In the genomic region with DNA sequence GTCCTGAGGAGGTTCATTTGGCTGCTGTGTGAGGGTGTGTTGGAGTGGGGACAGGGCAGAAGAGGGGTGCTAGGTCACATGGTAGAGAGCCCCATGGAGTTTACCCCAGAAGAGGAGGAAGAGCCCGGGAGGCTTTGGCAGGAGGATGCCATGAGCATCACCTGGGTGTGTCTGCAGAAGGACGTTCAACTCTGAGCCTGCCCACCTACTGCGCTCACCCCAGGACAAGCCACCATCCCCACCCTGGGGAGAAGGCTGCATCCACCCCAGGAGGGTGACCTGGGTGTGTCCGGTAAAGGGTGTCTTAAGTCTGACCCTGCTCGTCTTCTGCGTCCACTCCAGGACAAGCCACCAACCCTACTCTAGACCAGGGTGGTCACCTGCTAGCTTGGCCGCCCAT, we compare ENCODE assay signal across 15 cellular contexts. TPM values are rescaled to one million over a fixed set of nuclear protein-coding genes. Genes with fewer than 3 reads are reported as not detected.
DNase-seq lines count a peak whose midpoint lies in the region; ATAC-seq and TF ChIP-seq lines count a peak whose summit lies in the region.
"Had no signal": no experiment of that assay in that cellular context is flagged by ENCODE, and none has a peak within 500 bp of the region (broad histone marks: within the 10 kb centered on the region; RNA-seq: fewer than 3 reads in every experiment).

No MANE protein-coding gene starts in this region.

- H3K4me3 ChIP-seq in spleen = no peak overlapping the region
- H3K4me3 ChIP-seq: GM12878, GM23248 had no signal

- no peak for TF ChIP-seq CTCF in spleen (IDR thresholded peaks at IDR 0.05 in 8 of 11, conservative IDR thresholded peaks at IDR 0.05 in 3 of 11)

- H3K9me3 Mint-ChIP-seq in stimulated activated naive CD8-positive, alpha-beta T cell treated with anti-CD3 and anti-CD28 coated beads, Interleukin-15, amount 100 ng/mL, for 72 hours = no peaks in the 10 kb centered on the region

- intact Hi-C loops in spleen (cut with DNase I; ENCODE audit: low total_unique reads) = no loop called here

- H3K27ac ChIP-seq in spleen = peak overlapping the region in 7 of 8 donors; percentile 58 to 89 (median 84)
- H3K27ac ChIP-seq: C4-2B, GM23248, HL-60 had no signal

- H3K27ac Mint-ChIP-seq in stimulated activated naive CD8-positive, alpha-beta T cell treated with anti-CD3 and anti-CD28 coated beads, Interleukin-15, amount 100 ng/mL, for 72 hours = no peak overlapping the region

- peaks cover 67% of the 10 kb centered on the region for H3K27me3 Mint-ChIP-seq in stimulated activated naive CD8-positive, alpha-beta T cell treated with anti-CD3 and anti-CD28 coated beads, Interleukin-15, amount 100 ng/mL, for 72 hours

- no peak for TF ChIP-seq POLR2A in spleen (IDR thresholded peaks at IDR 0.05)

- H3K4me3 Mint-ChIP-seq in stimulated activated naive CD8-positive, alpha-beta T cell treated with anti-CD3 and anti-CD28 coated beads, Interleukin-15, amount 100 ng/mL, for 72 hours = no peak overlapping the region
- H3K4me3 Mint-ChIP-seq: CD4-positive, alpha-beta memory T cell had no signal

- H3K4me1 Mint-ChIP-seq in stimulated activated naive CD8-positive, alpha-beta T cell treated with anti-CD3 and anti-CD28 coated beads, Interleukin-15, amount 100 ng/mL, for 72 hours = peaks cover 12% of the 10 kb centered on the region

- no peak for DNase-seq in stimulated activated naive CD8-positive, alpha-beta T cell treated with anti-CD3 and anti-CD28 coated beads, Interleukin-15, amount 100 ng/mL, for 72 hours
- no peak for DNase-seq in stimulated activated naive CD8-positive, alpha-beta T cell treated with anti-CD3 and anti-CD28 coated beads, Interleukin-15, Interleukin-2, amounts not matched to agents 100 U/mL and 50 U/mL, for 24 hours
- DNase-seq in left lobe of liver (ENCODE audit: low spot score) (peak; percentile 30), spleen (no peak), NCI-H1092 (lab: John Stamatoyannopoulos, UW) (no peak), NCI-H1417 treated with DMSO at 0.1 percent for 48 hours (lab: John Stamatoyannopoulos, UW) (no peak)
- DNase-seq: ACHN; CD4-positive, alpha-beta memory T cell; DMS79; H7 had no signal

- ATAC-seq in stimulated activated naive CD8-positive, alpha-beta T cell treated with anti-CD3 and anti-CD28 coated beads, Interleukin-15, amount 100 ng/mL, for 72 hours = peak; percentile 34
- no peak for ATAC-seq in stimulated activated naive CD8-positive, alpha-beta T cell treated with anti-CD3 and anti-CD28 coated beads, Interleukin-15, Interleukin-2, amounts not matched to agents 100 U/mL and 50 U/mL, for 24 hours
- no peak for ATAC-seq in left lobe of liver
- ATAC-seq in HG02610 (IDR thresholded peaks at IDR 0.05; ENCODE audit: unreplicated experiment) = no peak
- ATAC-seq: GM12878 had no signal

- H3K27me3 ChIP-seq in spleen (replicated peaks in 1 of 7) = peaks cover 0 to 40% (median 5%) of the 10 kb centered on the region in 7 donors

- WGBS in spleen, 5 donors = 92 to 100% (median 94%) methylated on average over 6 to 7 of the region's 7 CpGs

- peaks cover 0 to 75% (median 8%) of the 10 kb centered on the region in 6 donors for H3K4me1 ChIP-seq in spleen

- H3K36me3 ChIP-seq in spleen = no peaks in the 10 kb centered on the region

- H3K9me3 ChIP-seq in spleen = no peaks in the 10 kb centered on the region

RNA-seq across cellular contexts. Expression of gene RPS6KA2, which starts 8.5 kb away (rescaled TPM):
- total RNA-seq in left lobe of liver = 12.4 TPM
- total RNA-seq in spleen = 100 to 1,000 TPM in 2 of 7 donors, 10 to 100 TPM in 5; 45.9 to 123 (median 71.0) TPM
- 10 to 100 TPM in 1 of 3 donors, 1 to 10 TPM in 2; 7.6 to 26.3 (median 8.7) TPM for polyA plus RNA-seq in spleen

RNA-seq across cellular contexts. Expression of gene RAMACL, which starts 49.1 kb away (rescaled TPM):
- 0.28 TPM for total RNA-seq in left lobe of liver
- total RNA-seq in spleen = 1 to 10 TPM; 2.2 to 6.9 (median 5.4) TPM
- under 1 TPM; 0.23 to 0.38 (median 0.26) TPM for polyA plus RNA-seq in spleen
- total RNA-seq: H7 had no signal
